In genomic region chr5:116176124-116176523, GRCh38 we compare ENCODE assay signal across 19 cellular contexts.
"Had no signal": no experiment of that assay in that cellular context is flagged by ENCODE, and none has a peak within 500 bp of the region (broad histone marks: within the 10 kb centered on the region; RNA-seq: fewer than 3 reads in every experiment).

No MANE protein-coding gene starts in this region.

- ATAC-seq: esophagus mucosa, left lobe of liver, sciatic nerve, T-cell had no signal

- H3K36me3 ChIP-seq: upper lobe of left lung had no signal

- H3K9me3 ChIP-seq: suprapubic skin, upper lobe of left lung had no signal

- H3K4me3 Mint-ChIP-seq: activated CD4-positive, alpha-beta memory T cell treated with anti-CD3 and anti-CD28 coated beads, Interleukin-2, amount 10 ng/mL, durations not matched to agents 7 days and 5 days; endodermal cell; nephron progenitor cell; T-cell had no signal

- H3K27me3 Mint-ChIP-seq: activated CD4-positive, alpha-beta memory T cell treated with anti-CD3 and anti-CD28 coated beads, Interleukin-2, amount 10 ng/mL, durations not matched to agents 7 days and 5 days; T-cell had no signal

- H3K4me1 ChIP-seq: psoas muscle, suprapubic skin, upper lobe of left lung had no signal

- H3K4me1 Mint-ChIP-seq: activated CD4-positive, alpha-beta memory T cell treated with anti-CD3 and anti-CD28 coated beads, Interleukin-2, amount 10 ng/mL, durations not matched to agents 7 days and 5 days; nephron progenitor cell had no signal

- H3K27ac ChIP-seq: psoas muscle, suprapubic skin, upper lobe of left lung, VCaP had no signal

- H3K27ac Mint-ChIP-seq: activated CD4-positive, alpha-beta memory T cell treated with anti-CD3 and anti-CD28 coated beads, Interleukin-2, amount 10 ng/mL, durations not matched to agents 7 days and 5 days; endodermal cell; T-cell had no signal

- H3K4me3 ChIP-seq: psoas muscle, suprapubic skin, upper lobe of left lung had no signal

- H3K27me3 ChIP-seq: suprapubic skin, upper lobe of left lung had no signal

- DNase-seq: activated CD4-positive, alpha-beta memory T cell treated with anti-CD3 and anti-CD28 coated beads, Interleukin-2, amount 10 ng/mL, durations not matched to agents 7 days and 5 days; activated CD8-positive, alpha-beta memory T cell treated with anti-CD3 and anti-CD28 coated beads, Interleukin-2, amount 50 U/mL, for 4 hours; dermis blood vessel endothelial cell; endodermal cell; foreskin melanocyte; head of caudate nucleus; mesenchymal stem cell; nephron progenitor cell; psoas muscle; stimulated activated CD4-positive, alpha-beta T cell treated with anti-CD3 and anti-CD28 coated beads, Interleukin-2, amount 100 ng/mL, for 24 hours; stimulated activated naive CD4-positive, alpha-beta T cell; T-cell; T1000; upper lobe of left lung had no signal
